Comparison of ENCODE assay signal across 9 cellular contexts in the genomic region with DNA sequence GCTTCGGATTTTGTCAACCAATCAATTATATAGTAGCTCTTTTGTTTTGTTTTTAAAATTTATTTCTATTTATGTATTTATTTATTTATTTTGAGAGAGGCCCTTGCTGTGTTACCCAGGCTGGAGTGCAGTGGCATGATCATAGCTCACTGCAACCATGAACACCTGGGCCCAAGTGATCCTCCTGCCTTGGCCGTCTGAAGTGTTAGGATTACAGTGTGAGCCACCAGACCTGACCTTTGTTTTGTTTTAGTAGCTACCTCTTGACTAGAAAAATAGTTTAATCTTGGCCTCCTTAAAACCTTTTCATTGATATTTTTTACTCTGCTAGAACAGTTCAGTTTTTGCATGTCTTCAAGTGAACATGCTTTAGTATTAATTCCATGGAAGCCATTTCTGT. TPM values are rescaled to one million over a fixed set of nuclear protein-coding genes. Genes with fewer than 3 reads are reported as not detected.
DNase-seq lines count a peak whose midpoint lies in the region; ATAC-seq and TF ChIP-seq lines count a peak whose summit lies in the region.
"Had no signal": no experiment of that assay in that cellular context is flagged by ENCODE, and none has a peak within 500 bp of the region (broad histone marks: within the 10 kb centered on the region; RNA-seq: fewer than 3 reads in every experiment).

No MANE protein-coding gene starts in this region.

- H3K27ac ChIP-seq in liver (ENCODE audit: low read depth in 1 of 2, low read length in 2 of 2) (peak overlapping the region; percentile 52 to 68), tibial artery (peak overlapping the region; percentile 75)

- WGBS in liver = 17% methylated on average over 2 of the region's 2 CpGs

- H3K9me3 ChIP-seq in liver (ENCODE audit: control insufficient read depth in 4 of 4, low read length in 3 of 4) = no peaks in the 10 kb centered on the region
- H3K9me3 ChIP-seq in tibial artery = no peaks in the 10 kb centered on the region

- peak overlapping the region in 1 of 2 donors; percentile 36 for H3K9ac ChIP-seq in liver (ENCODE audit: low read depth in 1 of 2, low read length in 2 of 2)

- peak overlapping the region; percentile 68 for H3K4me3 Mint-ChIP-seq in activated naive CD4-positive, alpha-beta T cell treated with anti-CD3 and anti-CD28 coated beads for 36 hours
- peak overlapping the region; percentile 35 for H3K4me3 Mint-ChIP-seq in activated naive CD8-positive, alpha-beta T cell treated with anti-CD3 and anti-CD28 coated beads for 36 hours

- H3K27me3 Mint-ChIP-seq in activated naive CD4-positive, alpha-beta T cell treated with anti-CD3 and anti-CD28 coated beads for 36 hours (ENCODE audit: low read depth) = no peaks in the 10 kb centered on the region
- H3K27me3 Mint-ChIP-seq in activated naive CD8-positive, alpha-beta T cell treated with anti-CD3 and anti-CD28 coated beads for 36 hours = no peaks in the 10 kb centered on the region

- no peaks in the 10 kb centered on the region for H3K9me3 Mint-ChIP-seq in activated naive CD4-positive, alpha-beta T cell treated with anti-CD3 and anti-CD28 coated beads for 36 hours
- no peaks in the 10 kb centered on the region for H3K9me3 Mint-ChIP-seq in activated naive CD8-positive, alpha-beta T cell treated with anti-CD3 and anti-CD28 coated beads for 36 hours

- H3K36me3 Mint-ChIP-seq in activated naive CD4-positive, alpha-beta T cell treated with anti-CD3 and anti-CD28 coated beads for 36 hours (ENCODE audit: low read depth) = no peaks in the 10 kb centered on the region
- peaks cover 4% of the 10 kb centered on the region for H3K36me3 Mint-ChIP-seq in activated naive CD8-positive, alpha-beta T cell treated with anti-CD3 and anti-CD28 coated beads for 36 hours

- H3K4me1 ChIP-seq in liver (ENCODE audit: control insufficient read depth in 4 of 4, insufficient read depth in 4 of 4, low read length in 3 of 4) (peaks cover 5 to 25% (median 13%) of the 10 kb centered on the region in 4 donors), tibial artery (peaks cover 0 to 83% (median 49%) of the 10 kb centered on the region in 4 donors)

- H3K4me1 Mint-ChIP-seq in activated naive CD4-positive, alpha-beta T cell treated with anti-CD3 and anti-CD28 coated beads for 36 hours (ENCODE audit: low read depth) = peaks cover 72% of the 10 kb centered on the region
- peaks cover 60% of the 10 kb centered on the region for H3K4me1 Mint-ChIP-seq in activated naive CD8-positive, alpha-beta T cell treated with anti-CD3 and anti-CD28 coated beads for 36 hours

- TF ChIP-seq RAD21 in liver (IDR thresholded peaks at IDR 0.05) = no peak

- H3K4me3 ChIP-seq in liver (ENCODE audit: low read depth in 1 of 3, low read length in 3 of 3) (no peak overlapping the region), tibial artery (no peak overlapping the region)

- DNase-seq in activated naive CD4-positive, alpha-beta T cell treated with anti-CD3 and anti-CD28 coated beads for 36 hours = no peak
- DNase-seq in activated naive CD4-positive, alpha-beta T cell treated with anti-CD3 and anti-CD28 coated beads, Interleukin-2, amount 50 U/mL, for 16 hours = no peak
- DNase-seq in activated naive CD8-positive, alpha-beta T cell treated with anti-CD3 and anti-CD28 coated beads for 36 hours = no peak
- no peak for DNase-seq in tibial artery
- DNase-seq in hepatic stellate cell (ENCODE audit: low spot score) = no peak
- no peak for DNase-seq in GM03348 (ENCODE audit: low spot score)
- DNase-seq: SIG-M5 had no signal

- CTCF ChIA-PET in activated naive CD4-positive, alpha-beta T cell treated with anti-CD3 and anti-CD28 coated beads for 36 hours (lab: Charles Lee) = interaction anchor here (1.0 to 4.2 kb wide), 2 partner anchors 36 to 77 kb away, joined by 3 to 14 read pairs; no protein-coding TSS in a partner anchor

- intact Hi-C loops in activated naive CD4-positive, alpha-beta T cell treated with anti-CD3 and anti-CD28 coated beads for 36 hours (cut with micrococcal nuclease) = no loop called here
- intact Hi-C loops in tibial artery (cut with DNase I; ENCODE audit: low total_unique reads) = no loop called here

- no peaks in the 10 kb centered on the region for H3K36me3 ChIP-seq in liver (ENCODE audit: control insufficient read depth in 4 of 4, insufficient read depth in 3 of 4, low read depth in 1 of 4, low read length in 3 of 4)
- peaks cover 0 to 6% (median 0%) of the 10 kb centered on the region in 3 donors for H3K36me3 ChIP-seq in tibial artery

- peak overlapping the region; percentile 92 for H3K27ac Mint-ChIP-seq in activated naive CD4-positive, alpha-beta T cell treated with anti-CD3 and anti-CD28 coated beads for 36 hours
- peak overlapping the region; percentile 82 for H3K27ac Mint-ChIP-seq in activated naive CD8-positive, alpha-beta T cell treated with anti-CD3 and anti-CD28 coated beads for 36 hours

- TF ChIP-seq CTCF in liver (IDR thresholded peaks at IDR 0.05; ENCODE audit: low read depth, low read length, missing input control) (no peak), tibial artery (IDR thresholded peaks at IDR 0.05) (no peak)

- ATAC-seq in HG02571 (IDR thresholded peaks at IDR 0.05; ENCODE audit: unreplicated experiment) = no peak

- H3K27me3 ChIP-seq in liver (ENCODE audit: control insufficient read depth in 4 of 4, insufficient read depth in 4 of 4, low read length in 3 of 4) (no peaks in the 10 kb centered on the region), tibial artery (no peaks in the 10 kb centered on the region)

TF ChIP-seq in liver, 16 proteins besides CTCF, POLR2A, EP300 and RAD21:
- TF ChIP-seq, protein P1, sequence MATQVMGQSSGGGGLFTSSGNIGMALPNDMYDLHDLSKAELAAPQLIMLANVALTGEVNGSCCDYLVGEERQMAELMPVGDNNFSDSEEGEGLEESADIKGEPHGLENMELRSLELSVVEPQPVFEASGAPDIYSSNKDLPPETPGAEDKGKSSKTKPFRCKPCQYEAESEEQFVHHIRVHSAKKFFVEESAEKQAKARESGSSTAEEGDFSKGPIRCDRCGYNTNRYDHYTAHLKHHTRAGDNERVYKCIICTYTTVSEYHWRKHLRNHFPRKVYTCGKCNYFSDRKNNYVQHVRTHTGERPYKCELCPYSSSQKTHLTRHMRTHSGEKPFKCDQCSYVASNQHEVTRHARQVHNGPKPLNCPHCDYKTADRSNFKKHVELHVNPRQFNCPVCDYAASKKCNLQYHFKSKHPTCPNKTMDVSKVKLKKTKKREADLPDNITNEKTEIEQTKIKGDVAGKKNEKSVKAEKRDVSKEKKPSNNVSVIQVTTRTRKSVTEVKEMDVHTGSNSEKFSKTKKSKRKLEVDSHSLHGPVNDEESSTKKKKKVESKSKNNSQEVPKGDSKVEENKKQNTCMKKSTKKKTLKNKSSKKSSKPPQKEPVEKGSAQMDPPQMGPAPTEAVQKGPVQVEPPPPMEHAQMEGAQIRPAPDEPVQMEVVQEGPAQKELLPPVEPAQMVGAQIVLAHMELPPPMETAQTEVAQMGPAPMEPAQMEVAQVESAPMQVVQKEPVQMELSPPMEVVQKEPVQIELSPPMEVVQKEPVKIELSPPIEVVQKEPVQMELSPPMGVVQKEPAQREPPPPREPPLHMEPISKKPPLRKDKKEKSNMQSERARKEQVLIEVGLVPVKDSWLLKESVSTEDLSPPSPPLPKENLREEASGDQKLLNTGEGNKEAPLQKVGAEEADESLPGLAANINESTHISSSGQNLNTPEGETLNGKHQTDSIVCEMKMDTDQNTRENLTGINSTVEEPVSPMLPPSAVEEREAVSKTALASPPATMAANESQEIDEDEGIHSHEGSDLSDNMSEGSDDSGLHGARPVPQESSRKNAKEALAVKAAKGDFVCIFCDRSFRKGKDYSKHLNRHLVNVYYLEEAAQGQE (IDR thresholded peaks at IDR 0.05) = no peak
- TF ChIP-seq HNF4A (conservative IDR thresholded peaks at IDR 0.05) (no peak), NR2F2 (IDR thresholded peaks at IDR 0.05) (no peak), FOXA1 (IDR thresholded peaks at IDR 0.05) (no peak), RXRA (IDR thresholded peaks at IDR 0.05) (no peak), EGR1 (IDR thresholded peaks at IDR 0.05; ENCODE audit: low read depth in 2 of 2) (no peak), TAF1 (conservative IDR thresholded peaks at IDR 0.05) (no peak), SP1 (IDR thresholded peaks at IDR 0.05) (no peak), JUND (IDR thresholded peaks at IDR 0.05) (no peak), GABPA (IDR thresholded peaks at IDR 0.05 in 1 of 2, conservative IDR thresholded peaks at IDR 0.05 in 1 of 2) (no peak), YY1 (IDR thresholded peaks at IDR 0.05) (no peak), HNF4G (IDR thresholded peaks at IDR 0.05) (no peak), FOXA2 (IDR thresholded peaks at IDR 0.05) (no peak)
- TF ChIP-seq, protein P2, sequence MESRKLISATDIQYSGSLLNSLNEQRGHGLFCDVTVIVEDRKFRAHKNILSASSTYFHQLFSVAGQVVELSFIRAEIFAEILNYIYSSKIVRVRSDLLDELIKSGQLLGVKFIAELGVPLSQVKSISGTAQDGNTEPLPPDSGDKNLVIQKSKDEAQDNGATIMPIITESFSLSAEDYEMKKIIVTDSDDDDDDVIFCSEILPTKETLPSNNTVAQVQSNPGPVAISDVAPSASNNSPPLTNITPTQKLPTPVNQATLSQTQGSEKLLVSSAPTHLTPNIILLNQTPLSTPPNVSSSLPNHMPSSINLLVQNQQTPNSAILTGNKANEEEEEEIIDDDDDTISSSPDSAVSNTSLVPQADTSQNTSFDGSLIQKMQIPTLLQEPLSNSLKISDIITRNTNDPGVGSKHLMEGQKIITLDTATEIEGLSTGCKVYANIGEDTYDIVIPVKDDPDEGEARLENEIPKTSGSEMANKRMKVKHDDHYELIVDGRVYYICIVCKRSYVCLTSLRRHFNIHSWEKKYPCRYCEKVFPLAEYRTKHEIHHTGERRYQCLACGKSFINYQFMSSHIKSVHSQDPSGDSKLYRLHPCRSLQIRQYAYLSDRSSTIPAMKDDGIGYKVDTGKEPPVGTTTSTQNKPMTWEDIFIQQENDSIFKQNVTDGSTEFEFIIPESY (IDR thresholded peaks at IDR 0.05) = no peak
- TF ChIP-seq, protein P3, sequence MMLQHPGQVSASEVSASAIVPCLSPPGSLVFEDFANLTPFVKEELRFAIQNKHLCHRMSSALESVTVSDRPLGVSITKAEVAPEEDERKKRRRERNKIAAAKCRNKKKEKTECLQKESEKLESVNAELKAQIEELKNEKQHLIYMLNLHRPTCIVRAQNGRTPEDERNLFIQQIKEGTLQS (IDR thresholded peaks at IDR 0.05) = no peak
- TF ChIP-seq, protein P4, sequence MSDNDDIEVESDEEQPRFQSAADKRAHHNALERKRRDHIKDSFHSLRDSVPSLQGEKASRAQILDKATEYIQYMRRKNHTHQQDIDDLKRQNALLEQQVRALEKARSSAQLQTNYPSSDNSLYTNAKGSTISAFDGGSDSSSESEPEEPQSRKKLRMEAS (IDR thresholded peaks at IDR 0.05) = no peak

RNA-seq across cellular contexts. Expression of a gene that starts 15.1 kb away (rescaled TPM):
- 10 to 100 TPM; 13.2 to 16.2 TPM for total RNA-seq in activated naive CD4-positive, alpha-beta T cell treated with anti-CD3 and anti-CD28 coated beads for 36 hours
- total RNA-seq in activated naive CD8-positive, alpha-beta T cell treated with anti-CD3 and anti-CD28 coated beads for 36 hours = 1 to 10 TPM; 7.5 to 9.7 TPM
- total RNA-seq in liver = 10 to 100 TPM; 11.6 to 13.7 TPM
- polyA plus RNA-seq in liver = 1 to 10 TPM; 4.0 to 6.4 TPM
